In the genomic region with DNA sequence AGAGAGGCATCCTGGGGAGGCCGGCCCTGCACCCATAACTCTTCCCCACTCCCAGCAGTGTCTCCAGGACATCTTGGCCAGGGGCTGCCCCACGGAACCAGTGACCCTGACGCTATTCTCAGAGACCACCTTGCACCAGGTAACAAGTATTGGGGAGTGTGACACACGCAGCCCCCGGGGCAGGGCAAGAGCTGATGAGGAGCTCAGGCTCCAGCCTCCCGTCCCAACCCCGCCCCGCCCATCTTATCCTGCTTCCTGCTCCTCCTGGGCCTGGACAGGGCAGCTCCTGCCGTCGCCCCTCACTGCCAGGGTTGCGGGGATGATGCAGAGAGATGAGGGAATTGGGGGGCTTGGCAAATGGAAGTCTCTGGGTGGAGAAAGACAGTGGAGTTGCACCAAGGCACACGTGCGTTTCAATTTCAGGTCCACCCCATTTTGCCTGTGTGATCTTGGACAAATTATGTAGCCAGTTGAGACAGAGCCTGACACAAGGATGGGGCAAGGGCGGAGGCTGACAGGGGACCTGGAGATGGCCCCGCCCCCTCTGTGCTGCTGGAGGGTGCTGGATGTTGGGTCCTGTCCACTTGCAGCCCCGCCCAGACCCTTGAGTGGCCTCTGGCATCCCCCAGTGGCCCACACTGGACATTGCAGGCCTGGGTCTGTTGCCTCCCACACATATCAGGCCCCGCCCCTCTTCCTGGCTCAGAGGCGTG, we compare ENCODE assay signal across 1 cellular context.
A peak's percentile ranks its signal among the peaks of the same experiment; 100 is the strongest.
TF ChIP-seq lines count a peak whose summit lies in the region.

No MANE protein-coding gene starts in this region.

TF ChIP-seq in HepG2, 621 proteins besides CTCF, POLR2A, EP300 and RAD21 (continued from another document):
- TF ChIP-seq, protein P1, sequence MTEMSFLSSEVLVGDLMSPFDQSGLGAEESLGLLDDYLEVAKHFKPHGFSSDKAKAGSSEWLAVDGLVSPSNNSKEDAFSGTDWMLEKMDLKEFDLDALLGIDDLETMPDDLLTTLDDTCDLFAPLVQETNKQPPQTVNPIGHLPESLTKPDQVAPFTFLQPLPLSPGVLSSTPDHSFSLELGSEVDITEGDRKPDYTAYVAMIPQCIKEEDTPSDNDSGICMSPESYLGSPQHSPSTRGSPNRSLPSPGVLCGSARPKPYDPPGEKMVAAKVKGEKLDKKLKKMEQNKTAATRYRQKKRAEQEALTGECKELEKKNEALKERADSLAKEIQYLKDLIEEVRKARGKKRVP (CRISPR knock-in tag; IDR thresholded peaks at IDR 0.05): no peak
- TF ChIP-seq MAZ (IDR thresholded peaks at IDR 0.05; ENCODE audit: borderline replicate concordance, low read depth, low read length) (peak; percentile 74; the same call in 1 of the 2 replicates), MAZ (CRISPR knock-in tag; IDR thresholded peaks at IDR 0.05; ENCODE audit: low read depth) (peak; percentile 74), MTA3 (CRISPR knock-in tag; IDR thresholded peaks at IDR 0.05) (no peak), ZNF562 (CRISPR knock-in tag; IDR thresholded peaks at IDR 0.05; ENCODE audit: borderline replicate concordance) (no peak), FOXP4 (CRISPR knock-in tag; IDR thresholded peaks at IDR 0.05) (no peak), ZFP91 (CRISPR knock-in tag; IDR thresholded peaks at IDR 0.05; ENCODE audit: borderline replicate concordance) (peak; percentile 50; the same call in 1 of the 2 replicates), BORCS8-MEF2B (CRISPR knock-in tag; IDR thresholded peaks at IDR 0.05) (0 out of 2 replicates have a peak, but pooled peaks have one; percentile 53), IKZF1 (IDR thresholded peaks at IDR 0.05) (no peak), ERF (CRISPR knock-in tag; IDR thresholded peaks at IDR 0.05) (0 out of 2 replicates have a peak, but pooled peaks have one; percentile 40)
